ENCODE assay signal across 1 cellular context in the genomic region with DNA sequence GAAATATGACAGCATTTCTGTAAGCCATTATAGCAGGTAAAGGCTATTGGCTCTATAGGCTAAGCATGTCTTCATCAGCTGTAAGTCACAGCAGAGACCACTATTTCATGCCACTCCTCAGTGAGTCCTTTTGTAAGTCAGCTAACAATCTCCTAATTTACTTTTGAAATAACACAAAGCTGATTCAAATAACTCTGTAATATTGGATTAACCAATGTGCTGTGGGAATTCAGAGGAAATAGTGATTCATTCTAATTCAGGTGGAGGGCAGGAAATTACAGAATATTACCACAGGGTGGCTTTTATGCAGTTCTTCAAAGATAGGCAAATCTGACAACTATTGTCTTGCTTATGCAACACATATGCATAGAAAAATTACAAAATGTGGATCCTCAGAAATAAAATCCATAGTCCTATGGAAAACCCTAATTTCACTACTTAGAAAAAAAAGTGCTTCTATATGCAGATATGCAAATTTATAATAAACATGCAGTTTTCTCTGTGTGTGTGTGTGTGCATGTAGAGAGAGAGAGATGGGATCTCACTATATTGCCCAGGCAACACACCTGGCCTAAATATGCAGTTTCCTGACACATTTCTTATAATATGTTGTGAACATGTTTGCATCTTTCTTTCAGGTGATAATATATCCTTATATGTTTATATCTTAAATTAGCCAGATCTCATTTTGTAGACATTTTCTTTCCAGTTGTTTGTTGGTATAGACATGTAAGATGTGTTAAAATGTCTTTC.
TF ChIP-seq lines count a peak whose summit lies in the region.

No MANE protein-coding gene starts in this region.

TF ChIP-seq in liver, 16 proteins besides CTCF, POLR2A, EP300 and RAD21:
- no peak for TF ChIP-seq EGR1 (IDR thresholded peaks at IDR 0.05; ENCODE audit: low read depth in 2 of 2)
- peak; percentile 51 to 79 for TF ChIP-seq JUND (IDR thresholded peaks at IDR 0.05)
